In the genomic region with DNA sequence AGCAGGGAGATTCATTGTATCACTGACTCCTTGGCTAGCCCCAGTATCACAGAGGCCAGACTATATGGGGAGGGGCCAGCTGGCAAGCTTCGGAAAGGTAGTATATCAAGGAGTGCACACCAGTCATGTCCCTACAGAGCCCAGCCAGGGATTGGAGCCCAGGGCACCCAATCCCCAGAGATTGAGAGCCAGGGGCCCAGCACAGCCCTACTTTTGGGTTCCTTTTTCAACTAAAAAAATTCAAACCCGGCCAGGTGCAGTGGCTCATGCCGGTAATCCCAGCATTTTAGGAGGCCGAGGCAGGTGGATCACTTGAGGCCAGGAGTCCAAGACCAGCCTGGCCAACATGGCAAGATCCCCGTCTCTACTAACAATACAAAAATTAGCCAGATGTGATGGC, we compare ENCODE assay signal across 22 cellular contexts. TPM values are rescaled to one million over a fixed set of nuclear protein-coding genes. Genes with fewer than 3 reads are reported as not detected.
DNase-seq lines count a peak whose midpoint lies in the region; ATAC-seq and TF ChIP-seq lines count a peak whose summit lies in the region.
"Had no signal": no experiment of that assay in that cellular context is flagged by ENCODE, and none has a peak within 500 bp of the region (broad histone marks: within the 10 kb centered on the region; RNA-seq: fewer than 3 reads in every experiment).

No MANE protein-coding gene starts in this region.

- H3K9me3 Mint-ChIP-seq in natural killer cell (no peaks in the 10 kb centered on the region), WTC11 (no peaks in the 10 kb centered on the region), memory B cell (no peaks in the 10 kb centered on the region)
- H3K9me3 Mint-ChIP-seq in natural killer cell treated with Interleukin-12 subunit alpha and Interleukin-12 subunit beta and Interleukin-15 and Interleukin-18, amount 100 ng/mL, for 72 hours: no peaks in the 10 kb centered on the region
- H3K9me3 Mint-ChIP-seq: activated T-helper 2 cell treated with anti-CD3 and anti-CD28 coated beads, Interferon-gamma antibody, Interleukin-2, Interleukin-4, amounts not matched to agents 10 μg/mL and 5 μg/mL and 100 μg/mL, durations not matched to agents 14 hours and 24 hours and 36 hours; T-helper 1 cell treated with Interleukin-12 subunit alpha and Interleukin-12 subunit beta and Interleukin-4 antibody, amounts not matched to agents 30 μg/mL and 1 μg/mL, for 36 hours had no signal

- H3K36me3 Mint-ChIP-seq in natural killer cell (no peaks in the 10 kb centered on the region), WTC11 (no peaks in the 10 kb centered on the region), memory B cell (no peaks in the 10 kb centered on the region)
- no peaks in the 10 kb centered on the region for H3K36me3 Mint-ChIP-seq in natural killer cell treated with Interleukin-12 subunit alpha and Interleukin-12 subunit beta and Interleukin-15 and Interleukin-18, amount 100 ng/mL, for 72 hours

- intact Hi-C loops in natural killer cell (cut with micrococcal nuclease) (no loop called here), upper lobe of right lung (cut with DNase I) (no loop called here)

- H3K4me1 ChIP-seq in upper lobe of right lung (peaks cover 17% of the 10 kb centered on the region), GM23248 (ENCODE audit: insufficient read depth) (no peaks in the 10 kb centered on the region)

- TF ChIP-seq CTCF in natural killer cell (IDR thresholded peaks at IDR 0.05): no peak
- no peak for TF ChIP-seq CTCF in WTC11 (IDR thresholded peaks at IDR 0.05)
- no peak for TF ChIP-seq CTCF in upper lobe of right lung (IDR thresholded peaks at IDR 0.05)

- in situ Hi-C loops in GM23248 (cut with MboI): no loop called here

- H3K27me3 Mint-ChIP-seq in natural killer cell (ENCODE audit: low read depth in 2 of 2) (peaks cover 5 to 11% of the 10 kb centered on the region in 2 donors), WTC11 (ENCODE audit: low read depth) (peaks cover 60% of the 10 kb centered on the region), memory B cell (no peaks in the 10 kb centered on the region)
- peaks cover 0 to 6% of the 10 kb centered on the region in 2 donors for H3K27me3 Mint-ChIP-seq in natural killer cell treated with Interleukin-12 subunit alpha and Interleukin-12 subunit beta and Interleukin-15 and Interleukin-18, amount 100 ng/mL, for 72 hours

- peaks cover 33 to 34% of the 10 kb centered on the region in 2 donors for H3K4me1 Mint-ChIP-seq in natural killer cell
- H3K4me1 Mint-ChIP-seq in natural killer cell treated with Interleukin-12 subunit alpha and Interleukin-12 subunit beta and Interleukin-15 and Interleukin-18, amount 100 ng/mL, for 72 hours (ENCODE audit: low read depth in 2 of 2): peaks cover 24 to 29% of the 10 kb centered on the region in 2 donors
- peaks cover 13% of the 10 kb centered on the region for H3K4me1 Mint-ChIP-seq in WTC11
- H3K4me1 Mint-ChIP-seq in memory B cell: peaks cover 26% of the 10 kb centered on the region

- 93% methylated on average over 5 of the region's 5 CpGs for WGBS in GM23248 (ENCODE audit: low coverage in 1 of 2, low lambda C conversion rate in 2 of 2, missing lambda C conversion rate in 2 of 2), 2 experiments

- H3K27ac Mint-ChIP-seq in natural killer cell (no peak overlapping the region), WTC11 (no peak overlapping the region), memory B cell (no peak overlapping the region)
- H3K27ac Mint-ChIP-seq in natural killer cell treated with Interleukin-12 subunit alpha and Interleukin-12 subunit beta and Interleukin-15 and Interleukin-18, amount 100 ng/mL, for 72 hours: peak overlapping the region in 1 of 2 donors; percentile 48
- H3K27ac Mint-ChIP-seq: activated T-helper 2 cell treated with anti-CD3 and anti-CD28 coated beads, Interferon-gamma antibody, Interleukin-2, Interleukin-4, amounts not matched to agents 10 μg/mL and 5 μg/mL and 100 μg/mL, durations not matched to agents 14 hours and 24 hours and 36 hours; T-helper 1 cell treated with Interleukin-12 subunit alpha and Interleukin-12 subunit beta and Interleukin-4 antibody, amounts not matched to agents 30 μg/mL and 1 μg/mL, for 36 hours had no signal

- no peak overlapping the region for H3K27ac ChIP-seq in upper lobe of right lung
- H3K27ac ChIP-seq in GM23248: no peak overlapping the region
- H3K27ac ChIP-seq: adrenal gland, SJSA1, VCaP had no signal

- H3K4me3 Mint-ChIP-seq in natural killer cell: peak overlapping the region; percentile 87
- H3K4me3 Mint-ChIP-seq in natural killer cell treated with Interleukin-12 subunit alpha and Interleukin-12 subunit beta and Interleukin-15 and Interleukin-18, amount 100 ng/mL, for 72 hours: no peak overlapping the region
- H3K4me3 Mint-ChIP-seq in WTC11: peak overlapping the region; percentile 86
- peak overlapping the region; percentile 84 for H3K4me3 Mint-ChIP-seq in memory B cell

- H3K27me3 ChIP-seq in upper lobe of right lung: no peaks in the 10 kb centered on the region
- no peaks in the 10 kb centered on the region for H3K27me3 ChIP-seq in GM23248 (replicated peaks; ENCODE audit: insufficient read depth)
- H3K27me3 ChIP-seq: adrenal gland, SJSA1, stomach, transverse colon had no signal

- H3K9me3 ChIP-seq in upper lobe of right lung: no peaks in the 10 kb centered on the region
- no peaks in the 10 kb centered on the region for H3K9me3 ChIP-seq in GM23248 (ENCODE audit: low read depth)
- H3K9me3 ChIP-seq: adrenal gland, SJSA1, stomach, transverse colon had no signal

- no peak overlapping the region for H2AFZ ChIP-seq in GM23248

- H3K4me3 ChIP-seq in upper lobe of right lung (no peak overlapping the region), GM23248 (no peak overlapping the region)
- H3K4me3 ChIP-seq: SJSA1 had no signal

- H3K79me2 ChIP-seq in GM23248 (ENCODE audit: insufficient read depth): no peaks in the 10 kb centered on the region

- ATAC-seq in natural killer cell: no peak
- ATAC-seq in natural killer cell treated with Interleukin-12 subunit alpha and Interleukin-12 subunit beta and Interleukin-15 and Interleukin-18, amount 100 ng/mL, for 72 hours: no peak
- ATAC-seq in WTC11: no peak
- no peak for ATAC-seq in memory B cell (ENCODE audit: low read depth)
- no peak for ATAC-seq in upper lobe of right lung

- H4K20me1 ChIP-seq in GM23248 (ENCODE audit: insufficient read depth): no peaks in the 10 kb centered on the region

- no peaks in the 10 kb centered on the region for H3K36me3 ChIP-seq in upper lobe of right lung
- no peaks in the 10 kb centered on the region for H3K36me3 ChIP-seq in GM23248 (ENCODE audit: low read depth)
- H3K36me3 ChIP-seq: adrenal gland, SJSA1, stomach, transverse colon had no signal

- no peak overlapping the region for H3K9ac ChIP-seq in GM23248

- DNase-seq in natural killer cell (no peak), WTC11 (ENCODE audit: low spot score) (no peak), memory B cell (ENCODE audit: low spot score in 2 of 2) (no peak), upper lobe of right lung (peak; percentile 23), HUDEP-2 (lab: John Stamatoyannopoulos, UW; ENCODE audit: unreplicated experiment in 76 of 76) (no peak), GM23248 (no peak)
- DNase-seq in natural killer cell treated with Interleukin-12 subunit alpha and Interleukin-12 subunit beta and Interleukin-15 and Interleukin-18, amount 100 ng/mL, for 72 hours (ENCODE audit: low spot score): no peak
- DNase-seq: adrenal gland; DND-41; foreskin melanocyte; HCEC 1CT; Kasumi-1; mammary epithelial cell; NCI-H1048; NCI-H1930; stimulated activated CD4-positive, alpha-beta T cell treated with anti-CD3 and anti-CD28 coated beads, Interleukin-2, amount 100 ng/mL, for 48 hours; stomach had no signal

- no peak overlapping the region for H3K4me2 ChIP-seq in GM23248 (ENCODE audit: unreplicated experiment)

- CTCF ChIA-PET in WTC11 (lab: Charles Lee): interaction anchor here (1.8 to 7.9 kb wide), 3 partner anchors 22 to 166 kb away, joined by 6 to 168 read pairs (median 20); no protein-coding TSS in a partner anchor

- POLR2A ChIA-PET in WTC11 (lab: Charles Lee): no interaction called here

- H3K9me2 ChIP-seq in GM23248 (ENCODE audit: insufficient read depth): no peaks in the 10 kb centered on the region

- no peaks in the 10 kb centered on the region for H3F3A ChIP-seq in GM23248 (ENCODE audit: insufficient read depth)

TF ChIP-seq in WTC11, 78 proteins besides CTCF, POLR2A, EP300 and RAD21 (continues in another document):
- TF ChIP-seq ZSCAN18 (CRISPR knock-in tag; IDR thresholded peaks at IDR 0.05): no peak

RNA-seq across cellular contexts. Expression of gene MYORG, which starts 5.4 kb away (rescaled TPM):
- total RNA-seq in natural killer cell: under 1 TPM; 0.58 to 0.93 (median 0.92) TPM
- total RNA-seq in natural killer cell treated with Interleukin-12 subunit alpha and Interleukin-12 subunit beta and Interleukin-15 and Interleukin-18, amount 100 ng/mL, for 72 hours: 1 to 10 TPM; 1.1 to 4.6 TPM
- total RNA-seq in WTC11 (2021): 9.3 to 18.9 TPM (median 9.7 TPM) in 3 replicates
- 6.9 TPM for total RNA-seq in upper lobe of right lung
- total RNA-seq in GM23248 (2014; rRNA removed; shearing (Covaris generic)): 0.13 and 1.1 TPM in 2 replicates
- polyA plus RNA-seq in GM23248 (2016; fragmentation: Nextera tagmentation; extraction: Ambion mirVana): 0.72 and 0.73 TPM in 2 replicates

RNA-seq across cellular contexts. Expression of gene NUDT2, which starts 52.7 kb away (rescaled TPM):
- total RNA-seq in natural killer cell: 10 to 100 TPM in 1 of 3 donors, 1 to 10 TPM in 2; 8.5 to 15.7 (median 9.4) TPM
- 10 to 100 TPM; 16.4 to 28.9 TPM for total RNA-seq in natural killer cell treated with Interleukin-12 subunit alpha and Interleukin-12 subunit beta and Interleukin-15 and Interleukin-18, amount 100 ng/mL, for 72 hours
- 17.3 to 18.3 TPM (median 17.8 TPM) in 3 replicates for total RNA-seq in WTC11 (2021)
- 11.5 TPM for total RNA-seq in upper lobe of right lung
- total RNA-seq in GM23248 (2014; rRNA removed; shearing (Covaris generic)): 7.6 and 12.5 TPM in 2 replicates
- 14.3 and 17.6 TPM in 2 replicates for polyA plus RNA-seq in GM23248 (2016; fragmentation: Nextera tagmentation; extraction: Ambion mirVana)

RNA-seq across cellular contexts. Expression of gene KIF24, which starts 53.0 kb away (rescaled TPM):
- total RNA-seq in natural killer cell (under 1 TPM; 0.28 to 0.50 (median 0.30) TPM), WTC11 (2021) (3.8 to 4.5 TPM (median 4.3 TPM) in 3 replicates), upper lobe of right lung (0.46 TPM)
- total RNA-seq in natural killer cell treated with Interleukin-12 subunit alpha and Interleukin-12 subunit beta and Interleukin-15 and Interleukin-18, amount 100 ng/mL, for 72 hours: 1 to 10 TPM; 3.4 to 8.7 TPM
- 1.1 and 1.6 TPM in 2 replicates for total RNA-seq in GM23248 (2014; rRNA removed; shearing (Covaris generic))
- polyA plus RNA-seq in GM23248 (2016; fragmentation: Nextera tagmentation; extraction: Ambion mirVana): 0.95 and 0.99 TPM in 2 replicates
